ENCODE assay signal across 20 cellular contexts in genomic region chr11:61425367-61426131, GRCh38. TPM values are rescaled to one million over a fixed set of nuclear protein-coding genes. Genes with fewer than 3 reads are reported as not detected.
DNase-seq lines count a peak whose midpoint lies in the region; ATAC-seq and TF ChIP-seq lines count a peak whose summit lies in the region.
"Had no signal": no experiment of that assay in that cellular context is flagged by ENCODE, and none has a peak within 500 bp of the region (broad histone marks: within the 10 kb centered on the region; RNA-seq: fewer than 3 reads in every experiment).

No MANE protein-coding gene starts in this region.

- no peak overlapping the region for H3K9ac ChIP-seq in colonic mucosa (ENCODE audit: low read depth in 2 of 2, low read length in 2 of 2)
- H3K9ac ChIP-seq: KMS-11 had no signal

- peaks cover 43% of the 10 kb centered on the region for H3K36me3 ChIP-seq in CD8-positive, alpha-beta T cell (ENCODE audit: insufficient read depth, low read length)
- H3K36me3 ChIP-seq in colonic mucosa: peaks cover 16% of the 10 kb centered on the region

- peaks cover 47% of the 10 kb centered on the region for H3K4me1 Mint-ChIP-seq in activated CD4-positive, alpha-beta T cell treated with anti-CD3 and anti-CD28 coated beads for 36 hours
- peaks cover 68% of the 10 kb centered on the region for H3K4me1 Mint-ChIP-seq in CD8-positive, alpha-beta T cell (ENCODE audit: low read depth)
- H3K4me1 Mint-ChIP-seq in activated CD4-positive, alpha-beta memory T cell treated with anti-CD3 and anti-CD28 coated beads, Interleukin-2, amount 10 ng/mL, durations not matched to agents 7 days and 5 days: peaks cover 56% of the 10 kb centered on the region
- peaks cover 29 to 59% (median 30%) of the 10 kb centered on the region in 3 donors for H3K4me1 Mint-ChIP-seq in naive B cell

- H3K27ac Mint-ChIP-seq in activated CD4-positive, alpha-beta T cell treated with anti-CD3 and anti-CD28 coated beads for 36 hours: peak overlapping the region; percentile 38
- peak overlapping the region; percentile 53 for H3K27ac Mint-ChIP-seq in CD8-positive, alpha-beta T cell
- peak overlapping the region; percentile 63 for H3K27ac Mint-ChIP-seq in activated CD4-positive, alpha-beta memory T cell treated with anti-CD3 and anti-CD28 coated beads, Interleukin-2, amount 10 ng/mL, durations not matched to agents 7 days and 5 days
- peak overlapping the region in 5 of 6 donors; percentile 12 to 86 (median 49) for H3K27ac Mint-ChIP-seq in naive B cell
- H3K27ac Mint-ChIP-seq: activated CD4-positive, alpha-beta T cell treated with anti-CD3 and anti-CD28 coated beads, Interleukin-2, amount 10 ng/mL, durations not matched to agents 7 days and 5 days; nephron had no signal

- DNase-seq in activated CD4-positive, alpha-beta T cell treated with anti-CD3 and anti-CD28 coated beads for 36 hours: no peak
- no peak for DNase-seq in activated CD4-positive, alpha-beta T cell treated with anti-CD3 and anti-CD28 coated beads, Interleukin-2, amount 50 U/mL, for 1 hour
- DNase-seq in CD8-positive, alpha-beta T cell: no peak
- no peak for DNase-seq in activated CD4-positive, alpha-beta memory T cell treated with anti-CD3 and anti-CD28 coated beads, Interleukin-2, amount 10 ng/mL, durations not matched to agents 7 days and 5 days
- no peak for DNase-seq in naive B cell
- DNase-seq in colonic mucosa: no peak
- no peak for DNase-seq in SIG-M5 (lab: John Stamatoyannopoulos, UW)
- DNase-seq: activated CD4-positive, alpha-beta T cell treated with anti-CD3 and anti-CD28 coated beads, Interleukin-2, amount 10 ng/mL, durations not matched to agents 7 days and 5 days; gastrocnemius medialis; kidney; NCI-H1092; NCI-H524; psoas muscle; small intestine; stimulated activated CD4-positive, alpha-beta T cell treated with anti-CD3 and anti-CD28 coated beads, Interleukin-2, amount 100 ng/mL, for 48 hours; upper lobe of left lung had no signal

- H3K27me3 ChIP-seq in CD8-positive, alpha-beta T cell (ENCODE audit: insufficient read depth, low read length): no peaks in the 10 kb centered on the region
- no peaks in the 10 kb centered on the region for H3K27me3 ChIP-seq in colonic mucosa
- H3K27me3 ChIP-seq: gastrocnemius medialis, upper lobe of left lung had no signal

- CTCF ChIA-PET in activated CD4-positive, alpha-beta T cell treated with anti-CD3 and anti-CD28 coated beads for 36 hours (lab: Charles Lee): interaction anchor here (0.6 to 3.3 kb wide), 4 partner anchors 10 to 195 kb away, joined by 3 to 16 read pairs (median 6); no protein-coding TSS in a partner anchor
- CTCF ChIA-PET in CD8-positive, alpha-beta T cell (lab: Charles Lee): interaction anchor here (0.9 to 1.4 kb wide), 4 partner anchors 21 to 89 kb away, joined by 3 to 6 read pairs (median 5); no protein-coding TSS in a partner anchor
- CTCF ChIA-PET in activated CD4-positive, alpha-beta memory T cell treated with anti-CD3 and anti-CD28 coated beads, Interleukin-2, amount 10 ng/mL, durations not matched to agents 7 days and 5 days (lab: Charles Lee): interaction anchor here (1.3 to 3.3 kb wide), 2 partner anchors 10 to 20 kb away, joined by 3 to 17 read pairs; no protein-coding TSS in a partner anchor

- H3K27ac ChIP-seq in CD8-positive, alpha-beta T cell (ENCODE audit: low read depth, low read length): no peak overlapping the region
- no peak overlapping the region for H3K27ac ChIP-seq in colonic mucosa
- H3K27ac ChIP-seq: 22Rv1, gastrocnemius medialis, KMS-11, psoas muscle, upper lobe of left lung had no signal

- H3K27me3 Mint-ChIP-seq in activated CD4-positive, alpha-beta T cell treated with anti-CD3 and anti-CD28 coated beads for 36 hours: no peaks in the 10 kb centered on the region
- H3K27me3 Mint-ChIP-seq in CD8-positive, alpha-beta T cell (ENCODE audit: low read depth): no peaks in the 10 kb centered on the region
- H3K27me3 Mint-ChIP-seq in activated CD4-positive, alpha-beta memory T cell treated with anti-CD3 and anti-CD28 coated beads, Interleukin-2, amount 10 ng/mL, durations not matched to agents 7 days and 5 days: no peaks in the 10 kb centered on the region
- H3K27me3 Mint-ChIP-seq in naive B cell: no peaks in the 10 kb centered on the region
- H3K27me3 Mint-ChIP-seq: activated CD4-positive, alpha-beta T cell treated with anti-CD3 and anti-CD28 coated beads, Interleukin-2, amount 10 ng/mL, durations not matched to agents 7 days and 5 days had no signal

- ATAC-seq in activated CD4-positive, alpha-beta T cell treated with anti-CD3 and anti-CD28 coated beads for 36 hours: no peak
- ATAC-seq in CD8-positive, alpha-beta T cell: no peak
- ATAC-seq in naive B cell (ENCODE audit: low read depth in 2 of 2): no peak
- ATAC-seq in GM18909 (IDR thresholded peaks at IDR 0.05; ENCODE audit: poor library complexity, unreplicated experiment): no peak
- ATAC-seq: gastrocnemius medialis, psoas muscle had no signal

- POLR2A ChIA-PET in activated CD4-positive, alpha-beta T cell treated with anti-CD3 and anti-CD28 coated beads for 36 hours (lab: Charles Lee): interaction anchor here (0.6 kb wide), 1 partner anchor 24 kb away, joined by 6 read pairs; no protein-coding TSS in a partner anchor
- POLR2A ChIA-PET in CD8-positive, alpha-beta T cell (lab: Charles Lee): no interaction called here
- POLR2A ChIA-PET in activated CD4-positive, alpha-beta memory T cell treated with anti-CD3 and anti-CD28 coated beads, Interleukin-2, amount 10 ng/mL, durations not matched to agents 7 days and 5 days (lab: Charles Lee): interaction anchor here (1.6 kb wide), 1 partner anchor 90 kb away, joined by 3 read pairs; no protein-coding TSS in a partner anchor

- H3K9me3 ChIP-seq in CD8-positive, alpha-beta T cell (ENCODE audit: low read length): no peaks in the 10 kb centered on the region
- H3K9me3 ChIP-seq in colonic mucosa: no peaks in the 10 kb centered on the region
- H3K9me3 ChIP-seq: gastrocnemius medialis, psoas muscle, upper lobe of left lung had no signal

- peaks cover 42% of the 10 kb centered on the region for H3K4me1 ChIP-seq in CD8-positive, alpha-beta T cell (ENCODE audit: insufficient read depth, low read length)
- no peaks in the 10 kb centered on the region for H3K4me1 ChIP-seq in colonic mucosa

- no peak for TF ChIP-seq CTCF in CD8-positive, alpha-beta T cell (IDR thresholded peaks at IDR 0.05)
- no peak for TF ChIP-seq CTCF in colonic mucosa (IDR thresholded peaks at IDR 0.05)

- intact Hi-C loops in activated CD4-positive, alpha-beta T cell treated with anti-CD3 and anti-CD28 coated beads for 36 hours (cut with DNase I, micrococcal nuclease): loop anchor here (5.0 to 10.0 kb wide), 2 partner anchors 521 to 1758 kb away; partner anchors contain the start of genes PATL1 (in 1 of the 2) and PRPF19 (in 1 of the 2)
- intact Hi-C loops in CD8-positive, alpha-beta T cell (cut with DNase I, micrococcal nuclease): loop anchor here in 1 of 2 experiments (5.0 kb wide), 1 partner anchor 263 kb away; the partner anchor contains the start of gene VPS37C
- intact Hi-C loops in colonic mucosa (cut with DNase I): no loop called here

- no peaks in the 10 kb centered on the region for H3K9me3 Mint-ChIP-seq in activated CD4-positive, alpha-beta T cell treated with anti-CD3 and anti-CD28 coated beads for 36 hours (ENCODE audit: low read depth)
- H3K9me3 Mint-ChIP-seq in CD8-positive, alpha-beta T cell: no peaks in the 10 kb centered on the region
- H3K9me3 Mint-ChIP-seq in activated CD4-positive, alpha-beta memory T cell treated with anti-CD3 and anti-CD28 coated beads, Interleukin-2, amount 10 ng/mL, durations not matched to agents 7 days and 5 days: no peaks in the 10 kb centered on the region
- no peaks in the 10 kb centered on the region for H3K9me3 Mint-ChIP-seq in naive B cell
- H3K9me3 Mint-ChIP-seq: activated CD4-positive, alpha-beta T cell treated with anti-CD3 and anti-CD28 coated beads, Interleukin-2, amount 10 ng/mL, durations not matched to agents 7 days and 5 days; nephron had no signal

- H3K4me3 ChIP-seq in CD8-positive, alpha-beta T cell (ENCODE audit: low read depth, low read length): no peak overlapping the region
- no peak overlapping the region for H3K4me3 ChIP-seq in colonic mucosa
- H3K4me3 ChIP-seq: gastrocnemius medialis, psoas muscle, upper lobe of left lung had no signal

- H3K4me3 Mint-ChIP-seq in activated CD4-positive, alpha-beta T cell treated with anti-CD3 and anti-CD28 coated beads for 36 hours: no peak overlapping the region
- H3K4me3 Mint-ChIP-seq in CD8-positive, alpha-beta T cell: no peak overlapping the region
- H3K4me3 Mint-ChIP-seq in activated CD4-positive, alpha-beta memory T cell treated with anti-CD3 and anti-CD28 coated beads, Interleukin-2, amount 10 ng/mL, durations not matched to agents 7 days and 5 days: no peak overlapping the region
- no peak overlapping the region for H3K4me3 Mint-ChIP-seq in naive B cell
- H3K4me3 Mint-ChIP-seq: activated CD4-positive, alpha-beta T cell treated with anti-CD3 and anti-CD28 coated beads, Interleukin-2, amount 10 ng/mL, durations not matched to agents 7 days and 5 days had no signal

- H3K36me3 Mint-ChIP-seq in activated CD4-positive, alpha-beta T cell treated with anti-CD3 and anti-CD28 coated beads for 36 hours (ENCODE audit: low read depth): peaks cover 67% of the 10 kb centered on the region
- peaks cover 78% of the 10 kb centered on the region for H3K36me3 Mint-ChIP-seq in CD8-positive, alpha-beta T cell
- peaks cover 78% of the 10 kb centered on the region for H3K36me3 Mint-ChIP-seq in activated CD4-positive, alpha-beta memory T cell treated with anti-CD3 and anti-CD28 coated beads, Interleukin-2, amount 10 ng/mL, durations not matched to agents 7 days and 5 days (ENCODE audit: low read depth)
- peaks cover 0 to 10% of the 10 kb centered on the region in 2 donors for H3K36me3 Mint-ChIP-seq in naive B cell

RNA-seq across cellular contexts. Expression of gene CPSF7, which starts 4.2 kb away (rescaled TPM):
- total RNA-seq in activated CD4-positive, alpha-beta T cell treated with anti-CD3 and anti-CD28 coated beads for 36 hours: 100 to 1,000 TPM; 108 to 179 TPM
- 100 to 1,000 TPM; 106 to 111 TPM for total RNA-seq in CD8-positive, alpha-beta T cell
- 10 to 100 TPM; 89.6 to 90.2 TPM for total RNA-seq in activated CD4-positive, alpha-beta memory T cell treated with anti-CD3 and anti-CD28 coated beads, Interleukin-2, amount 10 ng/mL, durations not matched to agents 7 days and 5 days
- 10 to 100 TPM; 26.3 to 43.8 (median 36.6) TPM for polyA plus RNA-seq in naive B cell (ENCODE audit: low read depth in 6 of 6)
- total RNA-seq in colonic mucosa: 10 to 100 TPM; 56.2 to 65.8 TPM

RNA-seq across cellular contexts. Expression of gene SDHAF2, which starts 4.4 kb away (rescaled TPM):
- total RNA-seq in activated CD4-positive, alpha-beta T cell treated with anti-CD3 and anti-CD28 coated beads for 36 hours: 10 to 100 TPM; 23.6 to 33.6 TPM
- 10 to 100 TPM; 31.4 to 33.0 TPM for total RNA-seq in CD8-positive, alpha-beta T cell
- 10 to 100 TPM; 47.3 to 47.5 TPM for total RNA-seq in activated CD4-positive, alpha-beta memory T cell treated with anti-CD3 and anti-CD28 coated beads, Interleukin-2, amount 10 ng/mL, durations not matched to agents 7 days and 5 days
- 10 to 100 TPM; 65.7 to 83.3 (median 79.1) TPM for polyA plus RNA-seq in naive B cell (ENCODE audit: low read depth in 6 of 6)
- 10 to 100 TPM; 38.3 to 38.5 TPM for total RNA-seq in colonic mucosa

RNA-seq across cellular contexts. Expression of gene TMEM216, which starts 33.2 kb away (rescaled TPM):
- 1 to 10 TPM; 8.3 to 8.8 TPM for total RNA-seq in activated CD4-positive, alpha-beta T cell treated with anti-CD3 and anti-CD28 coated beads for 36 hours
- 1 to 10 TPM; 3.6 to 4.8 TPM for total RNA-seq in CD8-positive, alpha-beta T cell
- total RNA-seq in activated CD4-positive, alpha-beta memory T cell treated with anti-CD3 and anti-CD28 coated beads, Interleukin-2, amount 10 ng/mL, durations not matched to agents 7 days and 5 days: 1 to 10 TPM; 7.6 to 9.3 TPM
- polyA plus RNA-seq in naive B cell (ENCODE audit: low read depth in 6 of 6): 10 to 100 TPM; 36.4 to 76.6 (median 65.0) TPM
- 10 to 100 TPM in 1 of 2 donors, 1 to 10 TPM in 1; 9.0 to 10.3 TPM for total RNA-seq in colonic mucosa
